Comparison of ENCODE assay signal across 8 cellular contexts in genomic region chr6:56953597-56954388, GRCh38.
DNase-seq lines count a peak whose midpoint lies in the region; ATAC-seq, FAIRE-seq and TF ChIP-seq lines count a peak whose summit lies in the region.

No MANE protein-coding gene starts in this region.

- peaks cover 46% of the 10 kb centered on the region for H3K27me3 Mint-ChIP-seq in activated naive CD8-positive, alpha-beta T cell

- TF ChIP-seq CTCF in GM10266 (IDR thresholded peaks at IDR 0.05; ENCODE audit: control insufficient read depth, insufficient read depth, low read depth, missing control alignments) (no peak), D721Med (IDR thresholded peaks at IDR 0.05; ENCODE audit: insufficient read depth, missing control alignments) (no peak)

- peak overlapping the region; percentile 93 for H3K4me3 Mint-ChIP-seq in activated naive CD8-positive, alpha-beta T cell
- H3K4me3 Mint-ChIP-seq in stimulated activated effector memory CD8-positive, alpha-beta T cell treated with anti-CD3 and anti-CD28 coated beads, Interleukin-12 subunit alpha, Interleukin-12 subunit beta, amount 100 ng/mL, for 72 hours: peak overlapping the region; percentile 84

- no peak for FAIRE-seq in D721Med (lab: Jason Lieb, UNC)

- DNase-seq in GM10266 (ENCODE audit: extremely low spot score) (peak; percentile 42), HK-2 (ENCODE audit: unreplicated experiment) (peak; percentile 18), iPS-NIHi7 (ENCODE audit: extremely low spot score) (peak; percentile 23), D721Med (ENCODE audit: insufficient read length, low spot score) (no peak), COLO829 (ENCODE audit: low spot score) (no peak)
- DNase-seq in stimulated activated effector memory CD8-positive, alpha-beta T cell treated with anti-CD3 and anti-CD28 coated beads, Interleukin-12 subunit alpha, Interleukin-12 subunit beta, amount 100 ng/mL, for 72 hours (ENCODE audit: low spot score in 2 of 2): peak in 1 of 2 donors; percentile 51

- H3K4me1 Mint-ChIP-seq in activated naive CD8-positive, alpha-beta T cell (ENCODE audit: low read depth): peaks cover 24% of the 10 kb centered on the region
- peaks cover 19% of the 10 kb centered on the region for H3K4me1 Mint-ChIP-seq in stimulated activated effector memory CD8-positive, alpha-beta T cell treated with anti-CD3 and anti-CD28 coated beads, Interleukin-12 subunit alpha, Interleukin-12 subunit beta, amount 100 ng/mL, for 72 hours

- H3K27ac Mint-ChIP-seq in activated naive CD8-positive, alpha-beta T cell: peak overlapping the region; percentile 47
- peak overlapping the region; percentile 83 for H3K27ac Mint-ChIP-seq in stimulated activated effector memory CD8-positive, alpha-beta T cell treated with anti-CD3 and anti-CD28 coated beads, Interleukin-12 subunit alpha, Interleukin-12 subunit beta, amount 100 ng/mL, for 72 hours

- ATAC-seq in stimulated activated effector memory CD8-positive, alpha-beta T cell treated with anti-CD3 and anti-CD28 coated beads, Interleukin-12 subunit alpha, Interleukin-12 subunit beta, amount 100 ng/mL, for 72 hours: no peak
- ATAC-seq in GM21737 (IDR thresholded peaks at IDR 0.05; ENCODE audit: unreplicated experiment): no peak

- no peaks in the 10 kb centered on the region for H3K9me3 Mint-ChIP-seq in activated naive CD8-positive, alpha-beta T cell (ENCODE audit: low read depth)
- H3K9me3 Mint-ChIP-seq in stimulated activated effector memory CD8-positive, alpha-beta T cell treated with anti-CD3 and anti-CD28 coated beads, Interleukin-12 subunit alpha, Interleukin-12 subunit beta, amount 100 ng/mL, for 72 hours: no peaks in the 10 kb centered on the region

- no peaks in the 10 kb centered on the region for H3K36me3 Mint-ChIP-seq in activated naive CD8-positive, alpha-beta T cell
- peaks cover 6% of the 10 kb centered on the region for H3K36me3 Mint-ChIP-seq in stimulated activated effector memory CD8-positive, alpha-beta T cell treated with anti-CD3 and anti-CD28 coated beads, Interleukin-12 subunit alpha, Interleukin-12 subunit beta, amount 100 ng/mL, for 72 hours

Comparison
In these comparisons a context has a peak if more than half of its experiments do, and no peak if none do; other contexts are left out.
1. DNase-seq: peak in GM10266 (single experiment), HK-2 (single experiment) and iPS-NIHi7 (single experiment); none in D721Med (single experiment) and COLO829 (single experiment).